ENCODE assay signal across 9 cellular contexts in the genomic region with DNA sequence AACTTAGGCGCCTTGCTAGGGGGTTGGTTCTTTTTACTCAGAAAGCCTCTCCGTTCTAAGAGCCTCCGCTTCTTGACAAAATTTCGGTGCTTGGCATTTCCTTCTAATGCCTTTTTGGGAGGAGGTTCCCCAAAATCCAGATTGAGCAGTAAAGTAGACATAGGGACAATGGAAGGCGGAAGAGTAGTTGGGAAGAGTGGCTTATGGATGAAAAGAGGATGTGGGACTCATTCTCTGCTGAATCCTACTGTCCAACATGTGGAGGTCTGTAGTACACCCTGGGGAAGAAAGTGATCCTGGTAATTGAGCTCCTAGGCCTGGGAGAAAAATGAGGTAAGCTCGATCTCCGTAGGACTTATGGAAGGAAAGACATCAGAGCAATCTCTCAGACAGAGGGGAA. TPM values are rescaled to one million over a fixed set of nuclear protein-coding genes. Genes with fewer than 3 reads are reported as not detected.
A peak's percentile ranks its signal among the peaks of the same experiment; 100 is the strongest.
DNase-seq lines count a peak whose midpoint lies in the region; ATAC-seq and TF ChIP-seq lines count a peak whose summit lies in the region.
"Had no signal": no experiment of that assay in that cellular context is flagged by ENCODE, and none has a peak within 500 bp of the region (broad histone marks: within the 10 kb centered on the region; RNA-seq: fewer than 3 reads in every experiment).

No MANE protein-coding gene starts in this region.

- ATAC-seq in heart right ventricle (no peak), Right ventricle myocardium superior (ENCODE audit: poor library complexity) (no peak), HG03571 (IDR thresholded peaks at IDR 0.05; ENCODE audit: unreplicated experiment) (no peak)

- H3K27me3 Mint-ChIP-seq in brain, result peaks cover 15% of the 10 kb centered on the region
- no peaks in the 10 kb centered on the region for H3K27me3 Mint-ChIP-seq in activated CD4-positive, alpha-beta T cell treated with anti-CD3 and anti-CD28 coated beads, Interleukin-2, amount 10 ng/mL, durations not matched to agents 7 days and 5 days

- no peak overlapping the region for H2BK12ac ChIP-seq in mesenchymal stem cell (ENCODE audit: low read length in 2 of 2)

- no peak overlapping the region for H4K91ac ChIP-seq in mesenchymal stem cell (ENCODE audit: low read length)

- no peak overlapping the region for H3K18ac ChIP-seq in mesenchymal stem cell (ENCODE audit: low read depth in 1 of 2, low read length in 2 of 2)

- H3K9me3 ChIP-seq in heart right ventricle (no peaks in the 10 kb centered on the region), mesenchymal stem cell (ENCODE audit: control insufficient read depth, low read length) (no peaks in the 10 kb centered on the region), vagina (no peaks in the 10 kb centered on the region)

- POLR2A ChIA-PET in activated CD4-positive, alpha-beta T cell treated with anti-CD3 and anti-CD28 coated beads, Interleukin-2, amount 10 ng/mL, durations not matched to agents 7 days and 5 days (lab: Charles Lee), result interaction anchor here (0.8 to 1.8 kb wide), 2 partner anchors 14 to 24 kb away, joined by 3 to 8 read pairs; partner anchors contain the start of gene HDGF

- no peak overlapping the region for H3K4ac ChIP-seq in mesenchymal stem cell (ENCODE audit: low read depth in 1 of 2, low read length in 2 of 2)

- TF ChIP-seq POLR2A in vagina (IDR thresholded peaks at IDR 0.05), result no peak

- peaks cover 19% of the 10 kb centered on the region for H3K4me1 Mint-ChIP-seq in brain
- H3K4me1 Mint-ChIP-seq in activated CD4-positive, alpha-beta T cell treated with anti-CD3 and anti-CD28 coated beads, Interleukin-2, amount 10 ng/mL, durations not matched to agents 7 days and 5 days, result peaks cover 34% of the 10 kb centered on the region

- H3K14ac ChIP-seq in mesenchymal stem cell (ENCODE audit: low read length in 2 of 2), result no peak overlapping the region

- H2BK5ac ChIP-seq in mesenchymal stem cell (ENCODE audit: low read depth, low read length, poor library complexity, severe bottlenecking), result no peak overlapping the region

- H2AK5ac ChIP-seq in mesenchymal stem cell (ENCODE audit: low read length, severe bottlenecking), result no peak overlapping the region

- CTCF ChIA-PET in activated CD4-positive, alpha-beta T cell treated with anti-CD3 and anti-CD28 coated beads, Interleukin-2, amount 10 ng/mL, durations not matched to agents 7 days and 5 days (lab: Charles Lee), result interaction anchor here (1.0 to 7.4 kb wide), 19 partner anchors 13 to 200 kb away, joined by 3 to 106 read pairs (median 14); partner anchors contain the start of genes CRABP2, HDGF, INSRR and MRPL24

- H3K9me3 Mint-ChIP-seq in brain, result no peaks in the 10 kb centered on the region
- no peaks in the 10 kb centered on the region for H3K9me3 Mint-ChIP-seq in activated CD4-positive, alpha-beta T cell treated with anti-CD3 and anti-CD28 coated beads, Interleukin-2, amount 10 ng/mL, durations not matched to agents 7 days and 5 days

- H3K79me1 ChIP-seq in mesenchymal stem cell (replicated peaks; ENCODE audit: low read length, poor library complexity, severe bottlenecking), result peaks cover 23% of the 10 kb centered on the region

- H2BK15ac ChIP-seq in mesenchymal stem cell (ENCODE audit: low read depth, poor library complexity, severe bottlenecking), result no peak overlapping the region

- H3K36me3 ChIP-seq in heart right ventricle, result peaks cover 0 to 40% (median 20%) of the 10 kb centered on the region in 9 donors
- H3K36me3 ChIP-seq in mesenchymal stem cell (ENCODE audit: control insufficient read depth in 1 of 2, insufficient read depth in 2 of 2, low read depth in 1 of 2, low read length in 2 of 2), result peaks cover 18 to 47% of the 10 kb centered on the region in 2 experiments
- peaks cover 0 to 20% of the 10 kb centered on the region in 2 donors for H3K36me3 ChIP-seq in vagina

- WGBS in heart right ventricle, 2 donors, result 52 to 59% methylated on average over 7 of the region's 7 CpGs
- 77% methylated on average over 7 of the region's 7 CpGs for WGBS in mesenchymal stem cell

- no peak for DNase-seq in heart right ventricle
- no peak for DNase-seq in Right ventricle myocardium superior
- no peak for DNase-seq in mesenchymal stem cell
- DNase-seq in vagina (ENCODE audit: extremely low spot score in 2 of 2), result no peak
- DNase-seq in activated CD4-positive, alpha-beta T cell treated with anti-CD3 and anti-CD28 coated beads, Interleukin-2, amount 10 ng/mL, durations not matched to agents 7 days and 5 days, result no peak
- no peak for DNase-seq in HuH-7.5 (ENCODE audit: low spot score)
- DNase-seq: DMS79 treated with DMSO at 0.1 percent for 48 hours had no signal

- H3K4me3 Mint-ChIP-seq in brain, result no peak overlapping the region
- H3K4me3 Mint-ChIP-seq in activated CD4-positive, alpha-beta T cell treated with anti-CD3 and anti-CD28 coated beads, Interleukin-2, amount 10 ng/mL, durations not matched to agents 7 days and 5 days, result no peak overlapping the region

- H3K36me3 Mint-ChIP-seq in brain, result peaks cover 21% of the 10 kb centered on the region
- H3K36me3 Mint-ChIP-seq in activated CD4-positive, alpha-beta T cell treated with anti-CD3 and anti-CD28 coated beads, Interleukin-2, amount 10 ng/mL, durations not matched to agents 7 days and 5 days (ENCODE audit: low read depth), result peaks cover 22% of the 10 kb centered on the region

- no peak overlapping the region for H4K8ac ChIP-seq in mesenchymal stem cell (ENCODE audit: low read length)

- peak overlapping the region in 4 of 5 experiments; percentile 97 to 99 (median 97) for H3K27ac Mint-ChIP-seq in brain
- H3K27ac Mint-ChIP-seq in activated CD4-positive, alpha-beta T cell treated with anti-CD3 and anti-CD28 coated beads, Interleukin-2, amount 10 ng/mL, durations not matched to agents 7 days and 5 days, result no peak overlapping the region

- H3K27me3 ChIP-seq in heart right ventricle (no peaks in the 10 kb centered on the region), mesenchymal stem cell (ENCODE audit: control insufficient read depth in 1 of 2, insufficient read depth in 1 of 2, low read length in 2 of 2) (no peaks in the 10 kb centered on the region), vagina (no peaks in the 10 kb centered on the region)

- no peak overlapping the region for H2BK120ac ChIP-seq in mesenchymal stem cell (ENCODE audit: low read depth, low read length)

- H3K4me3 ChIP-seq in heart right ventricle, result peak overlapping the region; percentile 57 to 86 (median 78)
- peak overlapping the region in 1 of 2 experiments; percentile 98 for H3K4me3 ChIP-seq in mesenchymal stem cell (ENCODE audit: insufficient read depth in 1 of 2, low read depth in 1 of 2, low read length in 2 of 2)
- peak overlapping the region; percentile 83 to 90 for H3K4me3 ChIP-seq in vagina

- H3K4me2 ChIP-seq in mesenchymal stem cell (ENCODE audit: low read length, poor library complexity, severe bottlenecking), result peak overlapping the region; percentile 87

- H3K4me1 ChIP-seq in heart right ventricle, result peaks cover 21 to 52% (median 44%) of the 10 kb centered on the region in 9 donors
- peaks cover 21% of the 10 kb centered on the region for H3K4me1 ChIP-seq in mesenchymal stem cell (ENCODE audit: control insufficient read depth, insufficient read depth, low read depth, low read length)
- H3K4me1 ChIP-seq in vagina, result peaks cover 59% of the 10 kb centered on the region

- intact Hi-C loops in heart right ventricle (cut with DNase I) (loop anchor here in 8 of 10 donors (2.0 to 10.0 kb wide), 6 partner anchors 40 to 197 kb away; partner anchors contain the start of genes PRCC (in 4 of the 8), INSRR (in 2 of the 8), PEAR1 (in 2 of the 8) and LRRC71 (in 1 of the 8)), Right ventricle myocardium superior (cut with DNase I) (no loop called here), vagina (cut with DNase I) (loop anchor here (2.0 kb wide), 1 partner anchor 23 kb away; the partner anchor contains the start of gene CRABP2)

- H3K23ac ChIP-seq in mesenchymal stem cell (ENCODE audit: low read length in 2 of 2), result no peak overlapping the region

- peak overlapping the region; percentile 100 for H3K9ac ChIP-seq in mesenchymal stem cell (ENCODE audit: low read length)

- no peak for TF ChIP-seq CTCF in heart right ventricle (IDR thresholded peaks at IDR 0.05)
- TF ChIP-seq CTCF in brain (conservative IDR thresholded peaks at IDR 0.05), result no peak
- TF ChIP-seq CTCF in vagina (IDR thresholded peaks at IDR 0.05), result no peak

- H3K27ac ChIP-seq in heart right ventricle (peak overlapping the region in 6 of 10 donors; percentile 93 to 98 (median 97)), mesenchymal stem cell (ENCODE audit: low read length, poor library complexity, severe bottlenecking) (no peak overlapping the region), vagina (peak overlapping the region; percentile 99)

- H2AFZ ChIP-seq in mesenchymal stem cell (ENCODE audit: low read depth, low read length), result no peak overlapping the region

RNA-seq across cellular contexts. Expression of gene METTL25B, which starts 0.8 kb away (rescaled TPM):
- total RNA-seq in heart right ventricle, result 10 to 100 TPM; 12.8 to 18.8 (median 15.2) TPM
- 10 to 100 TPM; 17.0 to 45.2 TPM for polyA plus RNA-seq in heart right ventricle
- 14.4 TPM for total RNA-seq in Right ventricle myocardium superior
- 46.8 TPM for polyA plus RNA-seq in brain (ENCODE audit: insufficient read depth, low read depth, low replicate concordance)
- 12.1 TPM for polyA plus RNA-seq in mesenchymal stem cell (2013, experiment 1 of 2)
- polyA plus RNA-seq in mesenchymal stem cell (2013, experiment 2 of 2), result 11.3 TPM
- 17.7 TPM for total RNA-seq in vagina
- 10 to 100 TPM; 26.2 to 29.7 TPM for total RNA-seq in activated CD4-positive, alpha-beta T cell treated with anti-CD3 and anti-CD28 coated beads, Interleukin-2, amount 10 ng/mL, durations not matched to agents 7 days and 5 days

RNA-seq across cellular contexts. Expression of gene ISG20L2, which starts 1.1 kb away (rescaled TPM):
- total RNA-seq in heart right ventricle (10 to 100 TPM; 10.5 to 17.5 (median 15.2) TPM), Right ventricle myocardium superior (12.3 TPM), vagina (12.8 TPM)
- polyA plus RNA-seq in heart right ventricle (10 to 100 TPM in 1 of 2 donors, 1 to 10 TPM in 1; 5.7 to 11.3 TPM), brain (ENCODE audit: insufficient read depth, low read depth, low replicate concordance) (41.5 TPM)
- polyA plus RNA-seq in mesenchymal stem cell (2013, experiment 1 of 2), result 26.8 TPM
- 25.1 TPM for polyA plus RNA-seq in mesenchymal stem cell (2013, experiment 2 of 2)
- 10 to 100 TPM; 47.0 to 58.0 TPM for total RNA-seq in activated CD4-positive, alpha-beta T cell treated with anti-CD3 and anti-CD28 coated beads, Interleukin-2, amount 10 ng/mL, durations not matched to agents 7 days and 5 days

RNA-seq across cellular contexts. Expression of gene MRPL24, which starts 13.4 kb away (rescaled TPM):
- total RNA-seq in heart right ventricle (100 to 1,000 TPM in 2 of 10 donors, 10 to 100 TPM in 8; 70.3 to 105 (median 86.7) TPM), Right ventricle myocardium superior (99.8 TPM), vagina (40.0 TPM)
- polyA plus RNA-seq in heart right ventricle (100 to 1,000 TPM; 157 to 250 TPM), brain (ENCODE audit: insufficient read depth, low read depth, low replicate concordance) (111 TPM)
- 65.7 TPM for polyA plus RNA-seq in mesenchymal stem cell (2013, experiment 1 of 2)
- polyA plus RNA-seq in mesenchymal stem cell (2013, experiment 2 of 2), result 64.7 TPM
- total RNA-seq in activated CD4-positive, alpha-beta T cell treated with anti-CD3 and anti-CD28 coated beads, Interleukin-2, amount 10 ng/mL, durations not matched to agents 7 days and 5 days, result 10 to 100 TPM; 50.4 to 54.7 TPM

RNA-seq across cellular contexts. Expression of gene CRABP2, which starts 22.1 kb away (rescaled TPM):
- total RNA-seq in heart right ventricle, result 1 to 10 TPM in 4 of 10 donors, under 1 TPM in 5, not detected in 1; 0.25 to 2.7 (median 0.64) TPM
- 1 to 10 TPM; 1.5 to 1.8 TPM for polyA plus RNA-seq in heart right ventricle
- 0.59 TPM for total RNA-seq in Right ventricle myocardium superior
- polyA plus RNA-seq in brain (ENCODE audit: insufficient read depth, low read depth, low replicate concordance), result 10.5 TPM
- 42.6 TPM for polyA plus RNA-seq in mesenchymal stem cell (2013, experiment 1 of 2)
- 41.2 TPM for polyA plus RNA-seq in mesenchymal stem cell (2013, experiment 2 of 2)
- total RNA-seq in vagina, result 97.7 TPM
- 1 to 10 TPM in 1 of 2 experiments, under 1 TPM in 1; 0.77 to 1.1 TPM for total RNA-seq in activated CD4-positive, alpha-beta T cell treated with anti-CD3 and anti-CD28 coated beads, Interleukin-2, amount 10 ng/mL, durations not matched to agents 7 days and 5 days

RNA-seq across cellular contexts. Expression of gene HDGF, which starts 24.0 kb away (rescaled TPM):
- total RNA-seq in heart right ventricle (100 to 1,000 TPM; 135 to 202 (median 148) TPM), Right ventricle myocardium superior (185 TPM), vagina (154 TPM)
- polyA plus RNA-seq in heart right ventricle (100 to 1,000 TPM in 1 of 2 donors, 10 to 100 TPM in 1; 69.8 to 126 TPM), brain (ENCODE audit: insufficient read depth, low read depth, low replicate concordance) (502 TPM)
- 156 TPM for polyA plus RNA-seq in mesenchymal stem cell (2013, experiment 1 of 2)
- polyA plus RNA-seq in mesenchymal stem cell (2013, experiment 2 of 2), result 154 TPM
- total RNA-seq in activated CD4-positive, alpha-beta T cell treated with anti-CD3 and anti-CD28 coated beads, Interleukin-2, amount 10 ng/mL, durations not matched to agents 7 days and 5 days, result 100 to 1,000 TPM; 288 to 301 TPM
